Comparison of ENCODE assay signal across 27 cellular contexts in the genomic region with DNA sequence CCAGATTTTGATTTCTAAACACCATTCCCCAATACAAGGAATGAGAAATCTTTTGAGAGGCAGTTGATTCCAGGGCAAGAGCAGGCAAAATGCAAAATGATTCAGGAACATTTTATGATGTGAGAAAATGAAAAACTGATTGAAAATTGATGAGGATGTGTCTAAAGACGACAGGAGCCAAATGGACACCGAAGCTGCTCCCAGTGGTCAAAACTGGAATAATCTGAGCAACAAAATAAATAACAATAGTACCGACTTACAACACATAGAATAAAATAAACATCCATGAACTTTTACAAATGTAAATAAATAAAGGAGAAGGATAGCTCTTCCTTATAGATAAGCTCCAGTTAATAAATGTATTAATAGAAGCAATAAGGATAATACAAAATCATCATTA.
"Had no signal": no experiment of that assay in that cellular context is flagged by ENCODE, and none has a peak within 500 bp of the region (broad histone marks: within the 10 kb centered on the region; RNA-seq: fewer than 3 reads in every experiment).

No MANE protein-coding gene starts in this region.

- H3K4me3 Mint-ChIP-seq: activated B cell treated with CpG ODN at 0.5 μM for 24 hours; activated CD4-positive, alpha-beta T cell treated with anti-CD3 and anti-CD28 coated beads, Interleukin-2, amount 10 ng/mL, durations not matched to agents 24 days and 14 days; activated naive CD8-positive, alpha-beta T cell treated with anti-CD3 and anti-CD28 coated beads, Interleukin-2, amount 50 U/mL, for 24 hours; activated T-cell treated with anti-CD3 and anti-CD28 coated beads, Interleukin-2, amount 50 U/mL, for 4 hours; central memory CD8-positive, alpha-beta T cell; T-helper 17 cell had no signal

- H3K9me3 Mint-ChIP-seq: activated CD4-positive, alpha-beta T cell treated with anti-CD3 and anti-CD28 coated beads, Interleukin-2, amount 10 ng/mL, durations not matched to agents 24 days and 14 days had no signal

- ATAC-seq: activated naive CD4-positive, alpha-beta T cell treated with anti-CD3 and anti-CD28 coated beads, Interleukin-2, amount 50 U/mL, for 72 hours; activated naive CD8-positive, alpha-beta T cell treated with anti-CD3 and anti-CD28 coated beads, Interleukin-2, amount 50 U/mL, for 24 hours; activated T-cell treated with anti-CD3 and anti-CD28 coated beads, Interleukin-2, amount 50 U/mL, for 4 hours; body of pancreas; T-helper 17 cell had no signal

- H3K27ac ChIP-seq: ascending aorta, body of pancreas, Peyer's patch had no signal

- H3K27me3 Mint-ChIP-seq: activated B cell treated with CpG ODN at 0.5 μM for 24 hours; activated CD4-positive, alpha-beta T cell treated with anti-CD3 and anti-CD28 coated beads, Interleukin-2, amount 10 ng/mL, durations not matched to agents 24 days and 14 days; activated naive CD8-positive, alpha-beta T cell treated with anti-CD3 and anti-CD28 coated beads, Interleukin-2, amount 50 U/mL, for 24 hours; central memory CD8-positive, alpha-beta T cell; T-helper 17 cell had no signal

- DNase-seq: activated B cell treated with CpG ODN at 0.5 μM for 24 hours; activated CD4-positive, alpha-beta T cell treated with anti-CD3 and anti-CD28 coated beads for 1 hour; activated CD4-positive, alpha-beta T cell treated with anti-CD3 and anti-CD28 coated beads, Interleukin-2, amount 10 ng/mL, durations not matched to agents 24 days and 14 days; activated CD4-positive, alpha-beta T cell treated with anti-CD3 and anti-CD28 coated beads, Interleukin-2, amount 50 U/mL, for 48 hours; activated effector memory CD4-positive, alpha-beta T cell treated with anti-CD3 and anti-CD28 coated beads, Interleukin-2, amount 50 U/mL, for 16 hours; activated naive CD4-positive, alpha-beta T cell treated with Interleukin-2 at 50 U/mL for 16 hours; activated naive CD8-positive, alpha-beta T cell treated with anti-CD3 and anti-CD28 coated beads, Interleukin-2, amount 50 U/mL, for 24 hours; activated T-cell treated with anti-CD3 and anti-CD28 coated beads, Interleukin-2, amount 50 U/mL, for 4 hours; amniotic stem cell; body of pancreas; KG1; MG63; MV-4-11; NCI-H1092 treated with DMSO at 0.1 percent for 48 hours; NCI-H1417 treated with DMSO at 0.1 percent for 48 hours; NCI-H1694 treated with DMSO at 0.1 percent for 48 hours; NCI-H2081; NCI-H510A treated with DMSO at 0.1 percent for 48 hours; NCI-H69; NK-92 treated with Interleukin-12 subunit alpha and Interleukin-12 subunit beta, amount 100 ng/mL, for 24 hours; Peyer's patch; SHP77 treated with DMSO at 0.1 percent for 48 hours; T-helper 17 cell; T-helper 9 cell had no signal

- H3K27ac Mint-ChIP-seq: activated B cell treated with CpG ODN at 0.5 μM for 24 hours; activated CD4-positive, alpha-beta T cell treated with anti-CD3 and anti-CD28 coated beads, Interleukin-2, amount 10 ng/mL, durations not matched to agents 24 days and 14 days; activated naive CD4-positive, alpha-beta T cell treated with anti-CD3 and anti-CD28 coated beads, Interleukin-2, amount 50 U/mL, for 72 hours; activated naive CD8-positive, alpha-beta T cell treated with anti-CD3 and anti-CD28 coated beads, Interleukin-2, amount 50 U/mL, for 24 hours; T-helper 17 cell had no signal

- H3K4me1 Mint-ChIP-seq: activated B cell treated with CpG ODN at 0.5 μM for 24 hours; activated CD4-positive, alpha-beta T cell treated with anti-CD3 and anti-CD28 coated beads, Interleukin-2, amount 10 ng/mL, durations not matched to agents 24 days and 14 days; activated naive CD8-positive, alpha-beta T cell treated with anti-CD3 and anti-CD28 coated beads, Interleukin-2, amount 50 U/mL, for 24 hours; central memory CD8-positive, alpha-beta T cell; T-helper 17 cell had no signal
